In the genomic region with DNA sequence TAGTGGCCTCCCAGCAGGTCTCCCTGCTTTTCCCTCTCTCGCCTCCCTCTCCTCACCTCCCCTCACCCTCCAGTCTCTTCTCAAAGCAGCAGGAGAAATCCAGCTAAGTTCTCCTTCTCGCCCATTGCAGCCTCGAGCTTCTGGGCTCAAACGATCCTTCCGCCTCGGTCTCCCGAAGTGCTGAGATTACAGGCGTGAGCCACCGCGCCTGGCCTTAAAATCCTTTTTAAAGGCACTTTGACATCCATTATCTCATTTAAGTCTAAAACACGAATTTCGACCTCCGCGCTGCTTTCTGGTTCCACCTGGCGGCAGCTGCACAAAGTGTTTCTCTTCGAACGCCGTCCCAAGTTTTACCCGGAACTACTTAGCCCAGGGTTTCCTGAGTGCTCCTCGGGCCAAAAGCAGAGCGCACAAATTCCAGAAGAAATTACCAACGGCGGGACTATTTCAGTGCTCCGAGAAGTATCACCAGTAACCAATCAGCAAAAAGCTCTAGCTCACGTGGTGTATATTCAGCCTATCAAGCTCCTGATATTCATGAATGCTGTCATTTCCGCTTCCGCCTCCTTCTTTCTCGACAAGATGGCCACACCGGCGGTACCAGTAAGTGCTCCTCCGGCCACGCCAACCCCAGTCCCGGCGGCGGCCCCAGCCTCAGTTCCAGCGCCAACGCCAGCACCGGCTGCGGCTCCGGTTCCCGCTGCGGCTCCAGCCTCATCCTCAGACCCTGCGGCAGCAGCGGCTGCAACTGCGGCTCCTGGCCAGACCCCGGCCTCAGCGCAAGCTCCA, we compare ENCODE assay signal across 1 cellular context.
TF ChIP-seq lines count a peak whose summit lies in the region.

A gene with protein sequence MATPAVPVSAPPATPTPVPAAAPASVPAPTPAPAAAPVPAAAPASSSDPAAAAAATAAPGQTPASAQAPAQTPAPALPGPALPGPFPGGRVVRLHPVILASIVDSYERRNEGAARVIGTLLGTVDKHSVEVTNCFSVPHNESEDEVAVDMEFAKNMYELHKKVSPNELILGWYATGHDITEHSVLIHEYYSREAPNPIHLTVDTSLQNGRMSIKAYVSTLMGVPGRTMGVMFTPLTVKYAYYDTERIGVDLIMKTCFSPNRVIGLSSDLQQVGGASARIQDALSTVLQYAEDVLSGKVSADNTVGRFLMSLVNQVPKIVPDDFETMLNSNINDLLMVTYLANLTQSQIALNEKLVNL (plus strand): TSS at position 570 of the 792 bp plus-strand sequence. CDS start 16 bp downstream, at position 586.

TF ChIP-seq in HepG2, 621 proteins besides CTCF, POLR2A, EP300 and RAD21 (continued from another document and continues in another):
- TF ChIP-seq, protein P1, sequence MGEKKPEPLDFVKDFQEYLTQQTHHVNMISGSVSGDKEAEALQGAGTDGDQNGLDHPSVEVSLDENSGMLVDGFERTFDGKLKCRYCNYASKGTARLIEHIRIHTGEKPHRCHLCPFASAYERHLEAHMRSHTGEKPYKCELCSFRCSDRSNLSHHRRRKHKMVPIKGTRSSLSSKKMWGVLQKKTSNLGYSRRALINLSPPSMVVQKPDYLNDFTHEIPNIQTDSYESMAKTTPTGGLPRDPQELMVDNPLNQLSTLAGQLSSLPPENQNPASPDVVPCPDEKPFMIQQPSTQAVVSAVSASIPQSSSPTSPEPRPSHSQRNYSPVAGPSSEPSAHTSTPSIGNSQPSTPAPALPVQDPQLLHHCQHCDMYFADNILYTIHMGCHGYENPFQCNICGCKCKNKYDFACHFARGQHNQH (CRISPR knock-in tag; IDR thresholded peaks at IDR 0.05), result peak; percentile 94; the same call in 1 of the 2 replicates
- TF ChIP-seq ZNF510 (CRISPR knock-in tag; IDR thresholded peaks at IDR 0.05; ENCODE audit: low read depth), result 0 out of 2 replicates have a peak, but pooled peaks have one; percentile 71
- TF ChIP-seq, protein P2, sequence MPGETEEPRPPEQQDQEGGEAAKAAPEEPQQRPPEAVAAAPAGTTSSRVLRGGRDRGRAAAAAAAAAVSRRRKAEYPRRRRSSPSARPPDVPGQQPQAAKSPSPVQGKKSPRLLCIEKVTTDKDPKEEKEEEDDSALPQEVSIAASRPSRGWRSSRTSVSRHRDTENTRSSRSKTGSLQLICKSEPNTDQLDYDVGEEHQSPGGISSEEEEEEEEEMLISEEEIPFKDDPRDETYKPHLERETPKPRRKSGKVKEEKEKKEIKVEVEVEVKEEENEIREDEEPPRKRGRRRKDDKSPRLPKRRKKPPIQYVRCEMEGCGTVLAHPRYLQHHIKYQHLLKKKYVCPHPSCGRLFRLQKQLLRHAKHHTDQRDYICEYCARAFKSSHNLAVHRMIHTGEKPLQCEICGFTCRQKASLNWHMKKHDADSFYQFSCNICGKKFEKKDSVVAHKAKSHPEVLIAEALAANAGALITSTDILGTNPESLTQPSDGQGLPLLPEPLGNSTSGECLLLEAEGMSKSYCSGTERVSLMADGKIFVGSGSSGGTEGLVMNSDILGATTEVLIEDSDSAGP (CRISPR knock-in tag; IDR thresholded peaks at IDR 0.05; ENCODE audit: borderline replicate concordance), result peak; percentile 74; the same call in 1 of the 2 replicates
- peak; percentile 95 for TF ChIP-seq ZNF605 (CRISPR knock-in tag; IDR thresholded peaks at IDR 0.05)
- TF ChIP-seq RBM39 (IDR thresholded peaks at IDR 0.05; ENCODE audit: low read depth, low read length, poor library complexity, severe bottlenecking), result no peak
- TF ChIP-seq RNF2 (conservative IDR thresholded peaks at IDR 0.05; ENCODE audit: low read depth), result 0 out of 2 replicates have a peak, but pooled peaks have one; percentile 57
- TF ChIP-seq PAX8 (CRISPR knock-in tag; IDR thresholded peaks at IDR 0.05; ENCODE audit: borderline replicate concordance), result 0 out of 2 replicates have a peak, but pooled peaks have one; percentile 41
- TF ChIP-seq MIXL1 (CRISPR knock-in tag; IDR thresholded peaks at IDR 0.05), result peak; percentile 95
- peak; percentile 87; the same call in 1 of the 2 replicates for TF ChIP-seq ZNF34 (CRISPR knock-in tag; IDR thresholded peaks at IDR 0.05; ENCODE audit: borderline replicate concordance)
- peak; percentile 18; the same call in 1 of the 2 replicates for TF ChIP-seq ATF7-NPFF (CRISPR knock-in tag; IDR thresholded peaks at IDR 0.05; ENCODE audit: low read depth)
- no peak for TF ChIP-seq GLI4 (CRISPR knock-in tag; IDR thresholded peaks at IDR 0.05; ENCODE audit: borderline replicate concordance)
- TF ChIP-seq BCL6 (CRISPR knock-in tag; IDR thresholded peaks at IDR 0.05), result 0 out of 2 replicates have a peak, but pooled peaks have one; percentile 9
- peak; percentile 69 for TF ChIP-seq ZFX (CRISPR knock-in tag; IDR thresholded peaks at IDR 0.05; ENCODE audit: low read depth)
- TF ChIP-seq, protein P3, sequence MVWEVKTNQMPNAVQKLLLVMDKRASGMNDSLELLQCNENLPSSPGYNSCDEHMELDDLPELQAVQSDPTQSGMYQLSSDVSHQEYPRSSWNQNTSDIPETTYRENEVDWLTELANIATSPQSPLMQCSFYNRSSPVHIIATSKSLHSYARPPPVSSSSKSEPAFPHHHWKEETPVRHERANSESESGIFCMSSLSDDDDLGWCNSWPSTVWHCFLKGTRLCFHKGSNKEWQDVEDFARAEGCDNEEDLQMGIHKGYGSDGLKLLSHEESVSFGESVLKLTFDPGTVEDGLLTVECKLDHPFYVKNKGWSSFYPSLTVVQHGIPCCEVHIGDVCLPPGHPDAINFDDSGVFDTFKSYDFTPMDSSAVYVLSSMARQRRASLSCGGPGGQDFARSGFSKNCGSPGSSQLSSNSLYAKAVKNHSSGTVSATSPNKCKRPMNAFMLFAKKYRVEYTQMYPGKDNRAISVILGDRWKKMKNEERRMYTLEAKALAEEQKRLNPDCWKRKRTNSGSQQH (CRISPR knock-in tag; IDR thresholded peaks at IDR 0.05; ENCODE audit: low read depth), result peak; percentile 64; the same call in 1 of the 2 replicates
- TF ChIP-seq ZNF235 (CRISPR knock-in tag; IDR thresholded peaks at IDR 0.05; ENCODE audit: borderline replicate concordance), result no peak
- peak; percentile 84 for TF ChIP-seq HOXD1 (CRISPR knock-in tag; IDR thresholded peaks at IDR 0.05)
- peak; percentile 80 for TF ChIP-seq ZNF3 (CRISPR knock-in tag; IDR thresholded peaks at IDR 0.05)
- no peak for TF ChIP-seq ZNF468 (CRISPR knock-in tag; IDR thresholded peaks at IDR 0.05)
- peak; percentile 93 for TF ChIP-seq NR2C2 (CRISPR knock-in tag; IDR thresholded peaks at IDR 0.05; ENCODE audit: borderline replicate concordance)
- TF ChIP-seq HMG20A (CRISPR knock-in tag; IDR thresholded peaks at IDR 0.05; ENCODE audit: borderline replicate concordance), result no peak
- TF ChIP-seq HNRNPLL (IDR thresholded peaks at IDR 0.05; ENCODE audit: low read depth, low read length, poor library complexity, severe bottlenecking), result peak; percentile 38
- TF ChIP-seq U2AF1 (optimal IDR thresholded peaks at IDR 0.05; ENCODE audit: low read depth, low read length), result peak; percentile 75
- TF ChIP-seq POLR2AphosphoS2 (IDR thresholded peaks at IDR 0.05; ENCODE audit: low read depth, low read length), result no peak
- peak; percentile 92 for TF ChIP-seq TARDBP (CRISPR knock-in tag; IDR thresholded peaks at IDR 0.05)
- TF ChIP-seq, protein P4, sequence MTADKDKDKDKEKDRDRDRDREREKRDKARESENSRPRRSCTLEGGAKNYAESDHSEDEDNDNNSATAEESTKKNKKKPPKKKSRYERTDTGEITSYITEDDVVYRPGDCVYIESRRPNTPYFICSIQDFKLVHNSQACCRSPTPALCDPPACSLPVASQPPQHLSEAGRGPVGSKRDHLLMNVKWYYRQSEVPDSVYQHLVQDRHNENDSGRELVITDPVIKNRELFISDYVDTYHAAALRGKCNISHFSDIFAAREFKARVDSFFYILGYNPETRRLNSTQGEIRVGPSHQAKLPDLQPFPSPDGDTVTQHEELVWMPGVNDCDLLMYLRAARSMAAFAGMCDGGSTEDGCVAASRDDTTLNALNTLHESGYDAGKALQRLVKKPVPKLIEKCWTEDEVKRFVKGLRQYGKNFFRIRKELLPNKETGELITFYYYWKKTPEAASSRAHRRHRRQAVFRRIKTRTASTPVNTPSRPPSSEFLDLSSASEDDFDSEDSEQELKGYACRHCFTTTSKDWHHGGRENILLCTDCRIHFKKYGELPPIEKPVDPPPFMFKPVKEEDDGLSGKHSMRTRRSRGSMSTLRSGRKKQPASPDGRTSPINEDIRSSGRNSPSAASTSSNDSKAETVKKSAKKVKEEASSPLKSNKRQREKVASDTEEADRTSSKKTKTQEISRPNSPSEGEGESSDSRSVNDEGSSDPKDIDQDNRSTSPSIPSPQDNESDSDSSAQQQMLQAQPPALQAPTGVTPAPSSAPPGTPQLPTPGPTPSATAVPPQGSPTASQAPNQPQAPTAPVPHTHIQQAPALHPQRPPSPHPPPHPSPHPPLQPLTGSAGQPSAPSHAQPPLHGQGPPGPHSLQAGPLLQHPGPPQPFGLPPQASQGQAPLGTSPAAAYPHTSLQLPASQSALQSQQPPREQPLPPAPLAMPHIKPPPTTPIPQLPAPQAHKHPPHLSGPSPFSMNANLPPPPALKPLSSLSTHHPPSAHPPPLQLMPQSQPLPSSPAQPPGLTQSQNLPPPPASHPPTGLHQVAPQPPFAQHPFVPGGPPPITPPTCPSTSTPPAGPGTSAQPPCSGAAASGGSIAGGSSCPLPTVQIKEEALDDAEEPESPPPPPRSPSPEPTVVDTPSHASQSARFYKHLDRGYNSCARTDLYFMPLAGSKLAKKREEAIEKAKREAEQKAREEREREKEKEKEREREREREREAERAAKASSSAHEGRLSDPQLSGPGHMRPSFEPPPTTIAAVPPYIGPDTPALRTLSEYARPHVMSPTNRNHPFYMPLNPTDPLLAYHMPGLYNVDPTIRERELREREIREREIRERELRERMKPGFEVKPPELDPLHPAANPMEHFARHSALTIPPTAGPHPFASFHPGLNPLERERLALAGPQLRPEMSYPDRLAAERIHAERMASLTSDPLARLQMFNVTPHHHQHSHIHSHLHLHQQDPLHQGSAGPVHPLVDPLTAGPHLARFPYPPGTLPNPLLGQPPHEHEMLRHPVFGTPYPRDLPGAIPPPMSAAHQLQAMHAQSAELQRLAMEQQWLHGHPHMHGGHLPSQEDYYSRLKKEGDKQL (CRISPR knock-in tag; IDR thresholded peaks at IDR 0.05; ENCODE audit: low read depth), result 0 out of 2 replicates have a peak, but pooled peaks have one; percentile 11
- no peak for TF ChIP-seq NR1H2 (CRISPR knock-in tag; IDR thresholded peaks at IDR 0.05; ENCODE audit: borderline replicate concordance, low read depth)
- TF ChIP-seq PPARG (CRISPR knock-in tag; conservative IDR thresholded peaks at IDR 0.05), result peak; percentile 34; the same call in 1 of the 2 replicates
- 0 out of 2 replicates have a peak, but pooled peaks have one; percentile 52 for TF ChIP-seq ZNF547 (CRISPR knock-in tag; IDR thresholded peaks at IDR 0.05)
- peak; percentile 73; the same call in 1 of the 2 replicates for TF ChIP-seq CBFB (CRISPR knock-in tag; IDR thresholded peaks at IDR 0.05)
- TF ChIP-seq ISL2 (CRISPR knock-in tag; IDR thresholded peaks at IDR 0.05), result peak; percentile 41; the same call in 1 of the 2 replicates
- peak; percentile 68 for TF ChIP-seq STAG1 (CRISPR knock-in tag; IDR thresholded peaks at IDR 0.05)
- TF ChIP-seq SMAD9 (CRISPR knock-in tag; IDR thresholded peaks at IDR 0.05), result no peak
- peak; percentile 97 for TF ChIP-seq NFYC (CRISPR knock-in tag; IDR thresholded peaks at IDR 0.05)
- no peak for TF ChIP-seq SRY (CRISPR knock-in tag; IDR thresholded peaks at IDR 0.05)
- TF ChIP-seq IRF2 (CRISPR knock-in tag; IDR thresholded peaks at IDR 0.05), result peak; percentile 85; the same call in 1 of the 2 replicates
- no peak for TF ChIP-seq ZNF737 (CRISPR knock-in tag; IDR thresholded peaks at IDR 0.05; ENCODE audit: borderline replicate concordance)
- TF ChIP-seq GABPB1 (CRISPR knock-in tag; IDR thresholded peaks at IDR 0.05), result peak; percentile 95
- TF ChIP-seq MIER3 (CRISPR knock-in tag; IDR thresholded peaks at IDR 0.05; ENCODE audit: borderline replicate concordance), result peak; percentile 47; the same call in 1 of the 2 replicates
- TF ChIP-seq, protein P5, sequence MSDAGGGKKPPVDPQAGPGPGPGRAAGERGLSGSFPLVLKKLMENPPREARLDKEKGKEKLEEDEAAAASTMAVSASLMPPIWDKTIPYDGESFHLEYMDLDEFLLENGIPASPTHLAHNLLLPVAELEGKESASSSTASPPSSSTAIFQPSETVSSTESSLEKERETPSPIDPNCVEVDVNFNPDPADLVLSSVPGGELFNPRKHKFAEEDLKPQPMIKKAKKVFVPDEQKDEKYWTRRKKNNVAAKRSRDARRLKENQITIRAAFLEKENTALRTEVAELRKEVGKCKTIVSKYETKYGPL (CRISPR knock-in tag; IDR thresholded peaks at IDR 0.05), result no peak
- peak; percentile 72; the same call in 1 of the 2 replicates for TF ChIP-seq MEIS2 (CRISPR knock-in tag; IDR thresholded peaks at IDR 0.05)
- no peak for TF ChIP-seq ISX (CRISPR knock-in tag; conservative IDR thresholded peaks at IDR 0.05)
- no peak for TF ChIP-seq RFX5 (IDR thresholded peaks at IDR 0.05; ENCODE audit: low read depth, low read length)
- peak; percentile 71 for TF ChIP-seq GABPA (IDR thresholded peaks at IDR 0.05; ENCODE audit: low read depth, low read length)
- peak; percentile 96 for TF ChIP-seq GABPA (CRISPR knock-in tag; IDR thresholded peaks at IDR 0.05; ENCODE audit: low read depth)
- TF ChIP-seq, protein P6, sequence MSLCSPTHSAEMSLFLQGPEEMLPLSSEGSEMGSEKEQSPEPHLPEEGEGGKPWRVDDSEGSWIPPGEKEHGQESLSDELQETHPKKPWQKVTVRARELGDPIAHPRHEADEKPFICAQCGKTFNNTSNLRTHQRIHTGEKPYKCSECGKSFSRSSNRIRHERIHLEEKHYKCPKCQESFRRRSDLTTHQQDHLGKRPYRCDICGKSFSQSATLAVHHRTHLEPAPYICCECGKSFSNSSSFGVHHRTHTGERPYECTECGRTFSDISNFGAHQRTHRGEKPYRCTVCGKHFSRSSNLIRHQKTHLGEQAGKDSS (CRISPR knock-in tag; IDR thresholded peaks at IDR 0.05; ENCODE audit: borderline replicate concordance, low read depth), result peak; percentile 60; the same call in 1 of the 2 replicates
- no peak for TF ChIP-seq ZNF225 (CRISPR knock-in tag; IDR thresholded peaks at IDR 0.05)
- TF ChIP-seq, protein P7, sequence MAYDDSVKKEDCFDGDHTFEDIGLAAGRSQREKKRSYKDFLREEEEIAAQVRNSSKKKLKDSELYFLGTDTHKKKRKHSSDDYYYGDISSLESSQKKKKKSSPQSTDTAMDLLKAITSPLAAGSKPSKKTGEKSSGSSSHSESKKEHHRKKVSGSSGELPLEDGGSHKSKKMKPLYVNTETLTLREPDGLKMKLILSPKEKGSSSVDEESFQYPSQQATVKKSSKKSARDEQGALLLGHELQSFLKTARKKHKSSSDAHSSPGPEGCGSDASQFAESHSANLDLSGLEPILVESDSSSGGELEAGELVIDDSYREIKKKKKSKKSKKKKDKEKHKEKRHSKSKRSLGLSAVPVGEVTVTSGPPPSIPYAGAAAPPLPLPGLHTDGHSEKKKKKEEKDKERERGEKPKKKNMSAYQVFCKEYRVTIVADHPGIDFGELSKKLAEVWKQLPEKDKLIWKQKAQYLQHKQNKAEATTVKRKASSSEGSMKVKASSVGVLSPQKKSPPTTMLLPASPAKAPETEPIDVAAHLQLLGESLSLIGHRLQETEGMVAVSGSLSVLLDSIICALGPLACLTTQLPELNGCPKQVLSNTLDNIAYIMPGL (CRISPR knock-in tag; IDR thresholded peaks at IDR 0.05; ENCODE audit: borderline replicate concordance in 1 of 2, low read depth in 1 of 2), result peak; percentile 90 to 94
- peak; percentile 89 for TF ChIP-seq YY1 (IDR thresholded peaks at IDR 0.05; ENCODE audit: insufficient read depth, insufficient replicate concordance, low read depth, low read length)
- TF ChIP-seq NCOR1 (IDR thresholded peaks at IDR 0.05; ENCODE audit: borderline replicate concordance, low read length), result no peak; the same call in 1 of the 2 replicates
- peak; percentile 18; the same call in 1 of the 2 replicates for TF ChIP-seq CHD2 (IDR thresholded peaks at IDR 0.05; ENCODE audit: low read depth, low read length)
- TF ChIP-seq PHF5A (CRISPR knock-in tag; IDR thresholded peaks at IDR 0.05; ENCODE audit: low read depth, unreplicated experiment), result no peak
